In the genomic region with DNA sequence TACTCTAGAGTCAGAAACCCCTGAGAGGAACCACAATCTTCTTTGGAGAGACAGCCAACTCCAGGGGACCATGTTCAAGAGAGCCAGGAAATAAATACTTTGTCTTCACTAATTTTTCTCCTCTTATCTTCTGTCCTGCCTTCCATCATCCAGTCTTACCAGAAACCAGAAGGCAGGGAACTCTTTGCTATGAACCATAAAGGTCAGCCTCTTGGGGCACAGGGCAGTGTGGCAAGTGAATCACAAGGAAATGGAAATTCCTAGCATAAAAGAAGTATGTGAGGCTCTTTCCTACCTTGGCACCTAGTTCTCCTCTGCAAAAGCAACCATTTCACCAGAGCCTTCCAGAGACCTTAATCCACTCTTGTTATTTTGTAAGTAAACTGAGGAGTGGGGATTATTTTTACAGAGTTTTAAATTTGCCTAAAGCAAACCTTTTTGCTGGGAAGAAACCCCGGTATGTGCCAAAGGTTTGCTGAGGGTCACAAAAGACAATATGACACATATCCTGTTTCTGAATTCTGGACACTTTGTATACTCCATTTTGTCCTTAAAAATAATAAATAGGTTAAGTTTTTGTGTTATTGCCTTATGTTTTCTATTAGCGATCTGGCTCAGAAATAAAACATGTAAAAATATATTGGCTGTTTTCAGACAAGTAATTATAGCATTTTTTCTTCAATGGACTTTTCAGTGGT, we compare ENCODE assay signal across 26 cellular contexts.
DNase-seq lines count a peak whose midpoint lies in the region; ATAC-seq and TF ChIP-seq lines count a peak whose summit lies in the region.
"Had no signal": no experiment of that assay in that cellular context is flagged by ENCODE, and none has a peak within 500 bp of the region (broad histone marks: within the 10 kb centered on the region; RNA-seq: fewer than 3 reads in every experiment).

No MANE protein-coding gene starts in this region.

- no peak for TF ChIP-seq CTCF in cardiac fibroblast (IDR thresholded peaks at IDR 0.05; ENCODE audit: low read depth, low read length)
- TF ChIP-seq CTCF in nephron progenitor cell (IDR thresholded peaks at IDR 0.05): no peak

- H3K36me3 Mint-ChIP-seq in nephron progenitor cell (ENCODE audit: low read depth): no peaks in the 10 kb centered on the region

- no peaks in the 10 kb centered on the region for H3K4me1 Mint-ChIP-seq in nephron progenitor cell
- H3K4me1 Mint-ChIP-seq: activated CD4-positive, alpha-beta T cell treated with anti-CD3 and anti-CD28 coated beads, Interleukin-2, amount 10 ng/mL, durations not matched to agents 7 days and 5 days; brain had no signal

- no peaks in the 10 kb centered on the region for H3K79me2 ChIP-seq in ACC112 (ENCODE audit: control insufficient read depth, insufficient read depth, low read length, unreplicated experiment)

- ATAC-seq in GM21390 (IDR thresholded peaks at IDR 0.05; ENCODE audit: unreplicated experiment): no peak

- no peaks in the 10 kb centered on the region for H3K27me3 Mint-ChIP-seq in nephron progenitor cell (ENCODE audit: low read depth, poor library complexity)
- H3K27me3 Mint-ChIP-seq: activated CD4-positive, alpha-beta T cell treated with anti-CD3 and anti-CD28 coated beads, Interleukin-2, amount 10 ng/mL, durations not matched to agents 7 days and 5 days; stimulated activated naive CD8-positive, alpha-beta T cell treated with anti-CD3 and anti-CD28 coated beads, Interleukin-15, Interleukin-2, amounts not matched to agents 100 ng/mL and 50 ng/mL, for 24 hours had no signal

- peaks cover 17% of the 10 kb centered on the region for H3K4me1 ChIP-seq in ACC112 (ENCODE audit: control insufficient read depth, insufficient read depth, low read length, unreplicated experiment)
- H3K4me1 ChIP-seq: BLaER1, Peyer's patch, tibial nerve had no signal

- no peak overlapping the region for H3K27ac Mint-ChIP-seq in nephron progenitor cell
- H3K27ac Mint-ChIP-seq: activated CD4-positive, alpha-beta T cell treated with anti-CD3 and anti-CD28 coated beads, Interleukin-2, amount 10 ng/mL, durations not matched to agents 7 days and 5 days; activated T-helper 2 cell treated with anti-CD3 and anti-CD28 coated beads, Interferon-gamma antibody, Interleukin-2, Interleukin-4, amounts not matched to agents 10 μg/mL and 5 μg/mL and 100 μg/mL, durations not matched to agents 14 hours and 24 hours and 36 hours; stimulated activated naive CD8-positive, alpha-beta T cell treated with anti-CD3 and anti-CD28 coated beads, Interleukin-15, Interleukin-2, amounts not matched to agents 100 ng/mL and 50 ng/mL, for 24 hours had no signal

- peak; percentile 0 for DNase-seq in LHCN-M2 (ENCODE audit: low read depth)
- peak; percentile 3 to 11 for DNase-seq in cardiac fibroblast (ENCODE audit: low read depth in 2 of 2)
- peak; percentile 23 for DNase-seq in glomerular visceral epithelial cell (ENCODE audit: extremely low spot score)
- no peak for DNase-seq in effector CD4-positive, alpha-beta T cell
- DNase-seq in nephron progenitor cell: no peak
- no peak for DNase-seq in NCI-H128 (lab: John Stamatoyannopoulos, UW; ENCODE audit: unreplicated experiment)
- DNase-seq: activated CD4-positive, alpha-beta T cell treated with anti-CD3 and anti-CD28 coated beads, Interleukin-2, amount 10 ng/mL, durations not matched to agents 7 days and 5 days; COR-L47; foreskin melanocyte; GM23248; hypothalamus; kidney; NCI-H1105 treated with DMSO at 0.1 percent for 48 hours; NK-92 treated with Interleukin-12 subunit alpha and Interleukin-12 subunit beta, amount 100 ng/mL, for 24 hours; Peyer's patch; retina; stimulated activated CD4-positive, alpha-beta T cell treated with anti-CD3 and anti-CD28 coated beads, Interleukin-4, amount 100 ng/mL, for 4 hours; T-helper 2 cell had no signal

- peaks cover 16% of the 10 kb centered on the region for H3K9me3 Mint-ChIP-seq in nephron progenitor cell
- H3K9me3 Mint-ChIP-seq: activated CD4-positive, alpha-beta T cell treated with anti-CD3 and anti-CD28 coated beads, Interleukin-2, amount 10 ng/mL, durations not matched to agents 7 days and 5 days had no signal

- H2AFZ ChIP-seq in ACC112 (ENCODE audit: low read length, unreplicated experiment): peak overlapping the region; percentile 87
- H2AFZ ChIP-seq: GM23248 had no signal

- peak overlapping the region; percentile 71 for H3K27ac ChIP-seq in ACC112 (ENCODE audit: low read depth, low read length)
- H3K27ac ChIP-seq: BLaER1, GM23248, Peyer's patch had no signal

- H3K4me3 Mint-ChIP-seq in nephron progenitor cell: no peak overlapping the region
- H3K4me3 Mint-ChIP-seq: activated CD4-positive, alpha-beta T cell treated with anti-CD3 and anti-CD28 coated beads, Interleukin-2, amount 10 ng/mL, durations not matched to agents 7 days and 5 days; brain; stimulated activated naive CD8-positive, alpha-beta T cell treated with anti-CD3 and anti-CD28 coated beads, Interleukin-15, Interleukin-2, amounts not matched to agents 100 ng/mL and 50 ng/mL, for 24 hours had no signal

- H3K27me3 ChIP-seq in ACC112 (ENCODE audit: insufficient read depth, low read length): no peaks in the 10 kb centered on the region
- H3K27me3 ChIP-seq: BLaER1, Peyer's patch, tibial nerve had no signal

- H3K4me3 ChIP-seq in ACC112 (ENCODE audit: low read depth, low read length) (peak overlapping the region; percentile 35; the same call in 1 of the 2 replicates), cardiac fibroblast (replicated peaks in 1 of 2; ENCODE audit: low read depth in 2 of 2, low read length in 2 of 2) (no peak overlapping the region)
- H3K4me3 ChIP-seq: BLaER1, GM23248, lung, Peyer's patch, tibial nerve had no signal

- H3K36me3 ChIP-seq in ACC112 (ENCODE audit: insufficient read depth, low read length): no peaks in the 10 kb centered on the region
- H3K36me3 ChIP-seq: BLaER1, Peyer's patch, tibial nerve had no signal

Comparison
In these comparisons a context has a peak if more than half of its experiments do, and no peak if none do; other contexts are left out.
1. DNase-seq: peak in LHCN-M2 (single experiment), cardiac fibroblast (2 of 2) and glomerular visceral epithelial cell (single experiment); none in effector CD4-positive, alpha-beta T cell (single experiment), nephron progenitor cell (single experiment) and NCI-H128 (single experiment).